7 cellular contexts compared by ENCODE assay signal in genomic region chr4:168877779-168878491, GRCh38.
DNase-seq lines count a peak whose midpoint lies in the region; ATAC-seq and TF ChIP-seq lines count a peak whose summit lies in the region.

No MANE protein-coding gene starts in this region.

- H3K23ac ChIP-seq in mesenchymal stem cell (ENCODE audit: low read length in 2 of 2), result peak overlapping the region in 1 of 2 experiments; percentile 83

- TF ChIP-seq CTCF in chondrocyte (IDR thresholded peaks at IDR 0.05), result no peak
- no peak for TF ChIP-seq CTCF in thoracic aorta (IDR thresholded peaks at IDR 0.05)

- peak overlapping the region; percentile 97 for H3K27ac Mint-ChIP-seq in chondrocyte (ENCODE audit: unreplicated experiment)

- peak overlapping the region; percentile 65 for H3K4me3 Mint-ChIP-seq in chondrocyte (ENCODE audit: unreplicated experiment)

- H3K27me3 ChIP-seq in mesenchymal stem cell (ENCODE audit: control insufficient read depth in 1 of 2, insufficient read depth in 1 of 2, low read length in 2 of 2), result no peaks in the 10 kb centered on the region
- H3K27me3 ChIP-seq in thoracic aorta (replicated peaks; ENCODE audit: insufficient read depth), result no peaks in the 10 kb centered on the region

- no peak overlapping the region for H2BK5ac ChIP-seq in mesenchymal stem cell (ENCODE audit: low read depth, low read length, poor library complexity, severe bottlenecking)

- H2AK5ac ChIP-seq in mesenchymal stem cell (ENCODE audit: low read length, severe bottlenecking), result no peak overlapping the region

- no peak overlapping the region for H2AFZ ChIP-seq in mesenchymal stem cell (ENCODE audit: low read depth, low read length)

- no peaks in the 10 kb centered on the region for H3K9me3 Mint-ChIP-seq in chondrocyte (ENCODE audit: low read depth)

- peak overlapping the region; percentile 88 to 91 for H3K18ac ChIP-seq in mesenchymal stem cell (ENCODE audit: low read depth in 1 of 2, low read length in 2 of 2)

- H3K4me1 Mint-ChIP-seq in chondrocyte (ENCODE audit: low read depth), result peaks cover 87% of the 10 kb centered on the region

- peak; percentile 50 for ATAC-seq in GM19035 (IDR thresholded peaks at IDR 0.05; ENCODE audit: unreplicated experiment)
- no peak for ATAC-seq in thoracic aorta (ENCODE audit: insufficient number of reproducible peaks, low FRiP score, low read depth)
- ATAC-seq in HG03469 (IDR thresholded peaks at IDR 0.05; ENCODE audit: unreplicated experiment), result no peak

- H2BK12ac ChIP-seq in mesenchymal stem cell (ENCODE audit: low read length in 2 of 2), result peak overlapping the region in 1 of 2 experiments; percentile 63

- H3K9me3 ChIP-seq in mesenchymal stem cell (ENCODE audit: control insufficient read depth, low read length) (no peaks in the 10 kb centered on the region), thoracic aorta (no peaks in the 10 kb centered on the region)

- DNase-seq in NCI-H510A (lab: John Stamatoyannopoulos, UW) (peak; percentile 21), chondrocyte (ENCODE audit: low spot score) (no peak), mesenchymal stem cell (no peak), thoracic aorta (ENCODE audit: low spot score) (no peak), medulla oblongata (ENCODE audit: extremely low spot score) (no peak)

- no peak overlapping the region for H3K4me2 ChIP-seq in mesenchymal stem cell (ENCODE audit: low read length, poor library complexity, severe bottlenecking)

- H4K8ac ChIP-seq in mesenchymal stem cell (ENCODE audit: low read length), result peak overlapping the region; percentile 94

- WGBS in mesenchymal stem cell, result 26% methylated on average over 89 of the region's 99 CpGs

- peak overlapping the region; percentile 84 for H4K91ac ChIP-seq in mesenchymal stem cell (ENCODE audit: low read length)

- peak overlapping the region; percentile 50 for H2BK120ac ChIP-seq in mesenchymal stem cell (ENCODE audit: low read depth, low read length)

- peaks cover 16 to 29% of the 10 kb centered on the region in 2 experiments for H3K36me3 ChIP-seq in mesenchymal stem cell (ENCODE audit: control insufficient read depth in 1 of 2, insufficient read depth in 2 of 2, low read depth in 1 of 2, low read length in 2 of 2)
- peaks cover 22% of the 10 kb centered on the region for H3K36me3 ChIP-seq in thoracic aorta

- peak overlapping the region in 1 of 2 experiments; percentile 85 for H3K4ac ChIP-seq in mesenchymal stem cell (ENCODE audit: low read depth in 1 of 2, low read length in 2 of 2)

- H3K27ac ChIP-seq in mesenchymal stem cell (ENCODE audit: low read length, poor library complexity, severe bottlenecking) (no peak overlapping the region), thoracic aorta (peak overlapping the region; percentile 72 to 90)

- peak overlapping the region; percentile 81 for H3K9ac ChIP-seq in mesenchymal stem cell (ENCODE audit: low read length)

- H2BK15ac ChIP-seq in mesenchymal stem cell (ENCODE audit: low read depth, poor library complexity, severe bottlenecking), result peak overlapping the region; percentile 52

- H3K27me3 Mint-ChIP-seq in chondrocyte (ENCODE audit: low read depth), result no peaks in the 10 kb centered on the region

- H3K4me1 ChIP-seq in mesenchymal stem cell (ENCODE audit: control insufficient read depth, insufficient read depth, low read depth, low read length) (peaks cover 4% of the 10 kb centered on the region), thoracic aorta (ENCODE audit: control insufficient read depth in 1 of 2, low read depth in 2 of 2) (peaks cover 36 to 89% of the 10 kb centered on the region in 2 donors)

- peaks cover 51% of the 10 kb centered on the region for H3K36me3 Mint-ChIP-seq in chondrocyte (ENCODE audit: low read depth)

- peaks cover 17% of the 10 kb centered on the region for H3K79me1 ChIP-seq in mesenchymal stem cell (replicated peaks; ENCODE audit: low read length, poor library complexity, severe bottlenecking)

- peak overlapping the region in 1 of 2 experiments; percentile 83 for H3K14ac ChIP-seq in mesenchymal stem cell (ENCODE audit: low read length in 2 of 2)

- H3K4me3 ChIP-seq in mesenchymal stem cell (ENCODE audit: insufficient read depth in 1 of 2, low read depth in 1 of 2, low read length in 2 of 2) (peak overlapping the region in 1 of 2 experiments; percentile 63), thoracic aorta (peak overlapping the region; percentile 69)
